14 cellular contexts compared by ENCODE assay signal in genomic region chr15:25673972-25674371, GRCh38.
DNase-seq lines count a peak whose midpoint lies in the region; FAIRE-seq and TF ChIP-seq lines count a peak whose summit lies in the region.
"Had no signal": no experiment of that assay in that cellular context is flagged by ENCODE, and none has a peak within 500 bp of the region (broad histone marks: within the 10 kb centered on the region; RNA-seq: fewer than 3 reads in every experiment).

No MANE protein-coding gene starts in this region.

- H3K36me3 ChIP-seq in H7 (replicated peaks; ENCODE audit: control insufficient read depth, insufficient read depth, low read length) (no peaks in the 10 kb centered on the region), H1 (ENCODE audit: control insufficient read depth in 2 of 4, insufficient read depth in 4 of 4, low read length in 3 of 4) (no peaks in the 10 kb centered on the region), sigmoid colon (peaks cover 0 to 10% (median under 1%) of the 10 kb centered on the region in 4 donors), tibial artery (peaks cover 3 to 17% (median 16%) of the 10 kb centered on the region in 3 donors), smooth muscle cell (ENCODE audit: low read depth) (no peaks in the 10 kb centered on the region), breast epithelium (no peaks in the 10 kb centered on the region)

- no peaks in the 10 kb centered on the region; the same call in 1 of the 2 replicates for H3K23me2 ChIP-seq in H1 (ENCODE audit: low read depth, low read length)

- TF ChIP-seq POLR2A in H1 (IDR thresholded peaks at IDR 0.05; ENCODE audit: control extremely low read depth in 1 of 2, low read depth in 2 of 2, low read length in 2 of 2) (no peak), sigmoid colon (IDR thresholded peaks at IDR 0.05) (no peak), breast epithelium (IDR thresholded peaks at IDR 0.05) (no peak)

- H2AK5ac ChIP-seq in H1 (ENCODE audit: low read depth, low read length): no peak overlapping the region

- H2BK15ac ChIP-seq in H1 (ENCODE audit: low read length): peak overlapping the region; percentile 83; the same call in 1 of the 2 replicates

- DNase-seq in H7: peak; percentile 16
- no peak for DNase-seq in H1 (ENCODE audit: low read depth in 1 of 2, low spot score in 2 of 2)
- DNase-seq in sigmoid colon: no peak
- DNase-seq in tibial artery: peak in 1 of 2 donors; percentile 63
- DNase-seq in smooth muscle cell (lab: John Stamatoyannopoulos, UW; ENCODE audit: unreplicated experiment): no peak
- no peak for DNase-seq in breast epithelium (ENCODE audit: low spot score in 2 of 2)
- DNase-seq in NCI-H2171 treated with DMSO at 0.1 percent for 48 hours (lab: John Stamatoyannopoulos, UW): no peak
- DNase-seq: AML-193; Caco-2; CD8-positive, alpha-beta memory T cell; GF-D8 had no signal

- H2AFZ ChIP-seq in H1 (ENCODE audit: low read length) (no peak overlapping the region), smooth muscle cell (ENCODE audit: low read depth) (no peak overlapping the region)

- H4K5ac ChIP-seq in H1 (ENCODE audit: insufficient read length, low read depth, low read length): no peak overlapping the region

- WGBS in H1 (ENCODE audit: extremely low coverage in 1 of 2, insufficient coverage in 1 of 2, insufficient read length in 1 of 2, insufficient replicate concordance in 2 of 2, low coverage in 1 of 2, low lambda C conversion rate in 2 of 2, missing lambda C conversion rate in 1 of 2), 2 experiments: 90% methylated on average over 8 of the region's 8 CpGs; no CpG with 5 or more reads in 1 of the 2 experiments
- 86 to 92% methylated on average over 8 of the region's 8 CpGs for WGBS in sigmoid colon, 2 donors
- WGBS in smooth muscle cell (ENCODE audit: low lambda C conversion rate): 97% methylated on average over 8 of the region's 8 CpGs

- TF ChIP-seq CTCF in H1 (IDR thresholded peaks at IDR 0.05; ENCODE audit: control extremely low read depth in 1 of 3, insufficient read depth in 1 of 3, low read depth in 1 of 3, low read length in 3 of 3): no peak
- no peak for TF ChIP-seq CTCF in sigmoid colon (IDR thresholded peaks at IDR 0.05)
- TF ChIP-seq CTCF in tibial artery (IDR thresholded peaks at IDR 0.05): no peak
- no peak for TF ChIP-seq CTCF in smooth muscle cell (IDR thresholded peaks at IDR 0.05; ENCODE audit: borderline replicate concordance, insufficient read depth, poor library complexity, severe bottlenecking)
- no peak for TF ChIP-seq CTCF in breast epithelium (IDR thresholded peaks at IDR 0.05)

- H2BK12ac ChIP-seq in H1 (ENCODE audit: low read depth, low read length): peak overlapping the region; percentile 44; the same call in 1 of the 2 replicates

- H3K4me3 ChIP-seq in H7 (ENCODE audit: insufficient read depth, low read depth, low read length) (no peak overlapping the region), H1 (ENCODE audit: extremely low read depth in 1 of 4, insufficient read depth in 2 of 4, low read depth in 3 of 4, low read length in 4 of 4) (no peak overlapping the region), sigmoid colon (no peak overlapping the region), tibial artery (no peak overlapping the region), smooth muscle cell (no peak overlapping the region), breast epithelium (no peak overlapping the region)
- H3K4me3 ChIP-seq: BLaER1 had no signal

- peak overlapping the region; percentile 75; the same call in 1 of the 2 replicates for H2BK5ac ChIP-seq in H1 (ENCODE audit: low read depth, low read length)

- H2BK20ac ChIP-seq in H1 (ENCODE audit: low read length): no peak overlapping the region

- H3K4me1 ChIP-seq in H1 (replicated peaks in 1 of 4; ENCODE audit: control insufficient read depth in 3 of 4, insufficient read depth in 4 of 4, low read length in 3 of 4): peaks cover 8 to 28% (median 17%) of the 10 kb centered on the region in 4 experiments
- peaks cover 0 to 49% (median 39%) of the 10 kb centered on the region in 4 donors for H3K4me1 ChIP-seq in sigmoid colon
- peaks cover 0 to 87% (median 56%) of the 10 kb centered on the region in 4 donors for H3K4me1 ChIP-seq in tibial artery
- peaks cover 23% of the 10 kb centered on the region for H3K4me1 ChIP-seq in smooth muscle cell (ENCODE audit: low read depth)
- H3K4me1 ChIP-seq in breast epithelium: peaks cover 2 to 5% of the 10 kb centered on the region in 2 donors

- H3K4me2 ChIP-seq in H1 (ENCODE audit: insufficient read depth in 1 of 2, low read depth in 2 of 2, low read length in 2 of 2) (no peak overlapping the region), smooth muscle cell (no peak overlapping the region)
- H3K4me2 ChIP-seq: BLaER1 had no signal

- H3K79me2 ChIP-seq in H1 (ENCODE audit: control insufficient read depth in 1 of 2, insufficient read depth in 2 of 2, low read length in 2 of 2) (no peaks in the 10 kb centered on the region), smooth muscle cell (ENCODE audit: low read depth) (no peaks in the 10 kb centered on the region)

- no peak overlapping the region for H3K23ac ChIP-seq in H1 (ENCODE audit: insufficient read length)

- no peak overlapping the region for H2BK120ac ChIP-seq in H1 (replicated peaks; ENCODE audit: low read depth, low read length)

- CTCF ChIA-PET in H1 (lab: Charles Lee; ENCODE audit: partially characterized antibody): interaction anchor here (0.6 to 4.4 kb wide), 5 partner anchors 10 to 166 kb away, joined by 3 to 23 read pairs (median 5); no protein-coding TSS in a partner anchor

- no peaks in the 10 kb centered on the region for H3K79me1 ChIP-seq in H1 (ENCODE audit: low read depth, low read length)

- TF ChIP-seq RAD21 in H1 (IDR thresholded peaks at IDR 0.05 in 1 of 2, conservative IDR thresholded peaks at IDR 0.05 in 1 of 2; ENCODE audit: low read depth in 2 of 2, low read length in 2 of 2): no peak

- no peak overlapping the region for H3K14ac ChIP-seq in H1 (ENCODE audit: insufficient read length)

- no peak overlapping the region for H3K18ac ChIP-seq in H1 (ENCODE audit: extremely low read depth, low read length)

- no peak for TF ChIP-seq EP300 in H1 (IDR thresholded peaks at IDR 0.05; ENCODE audit: borderline replicate concordance in 1 of 2, low read depth in 2 of 2, low read length in 2 of 2)
- TF ChIP-seq EP300 in sigmoid colon (IDR thresholded peaks at IDR 0.05): no peak

- peaks cover 18% of the 10 kb centered on the region for H3F3A ChIP-seq in smooth muscle cell (ENCODE audit: low read depth)

- no peak overlapping the region for H3K27ac ChIP-seq in H1 (ENCODE audit: low read depth, low read length)
- H3K27ac ChIP-seq in sigmoid colon: peak overlapping the region; percentile 48 to 90 (median 72)
- H3K27ac ChIP-seq in tibial artery: peak overlapping the region; percentile 78 to 81
- H3K27ac ChIP-seq in smooth muscle cell (ENCODE audit: low read depth): no peak overlapping the region
- H3K27ac ChIP-seq in breast epithelium: no peak overlapping the region
- H3K27ac ChIP-seq: 22Rv1, BLaER1 had no signal

- intact Hi-C loops in sigmoid colon (cut with DNase I): loop anchor here (5.0 to 10.0 kb wide), 2 partner anchors 191 to 237 kb away; partner anchors contain the start of genes ATP10A and UBE3A
- intact Hi-C loops in tibial artery (cut with DNase I; ENCODE audit: low total_unique reads): loop anchor here (10.0 kb wide), 1 partner anchor 169 kb away; no protein-coding TSS in a partner anchor
- intact Hi-C loops in breast epithelium (cut with DNase I; ENCODE audit: low total_unique reads): no loop called here

- H3K9ac ChIP-seq in H1 (replicated peaks in 1 of 4; ENCODE audit: extremely low read depth in 1 of 4, low read depth in 3 of 4, low read length in 3 of 4) (no peak overlapping the region), smooth muscle cell (ENCODE audit: low read depth) (no peak overlapping the region)
- H3K9ac ChIP-seq: BLaER1 had no signal

- H3K56ac ChIP-seq in H1 (replicated peaks; ENCODE audit: insufficient read length, low read depth, low read length): no peak overlapping the region

- no peak overlapping the region for H3K4ac ChIP-seq in H1 (replicated peaks; ENCODE audit: insufficient read length, low read depth, low read length)

- no peak overlapping the region for H4K91ac ChIP-seq in H1 (replicated peaks; ENCODE audit: insufficient read length, low read length)

- POLR2A ChIA-PET in H1 (lab: Charles Lee; ENCODE audit: partially characterized antibody): no interaction called here

- H4K8ac ChIP-seq in H1 (ENCODE audit: extremely low read depth, insufficient read depth, low read length): no peak overlapping the region

- H3K27me3 ChIP-seq in H7 (ENCODE audit: control insufficient read depth, insufficient read depth, low read length) (no peaks in the 10 kb centered on the region), H1 (replicated peaks in 1 of 4; ENCODE audit: control insufficient read depth in 3 of 4, extremely low read depth in 1 of 4, insufficient read depth in 3 of 4, low read length in 3 of 4) (no peaks in the 10 kb centered on the region), sigmoid colon (no peaks in the 10 kb centered on the region), tibial artery (no peaks in the 10 kb centered on the region), smooth muscle cell (ENCODE audit: low read depth) (no peaks in the 10 kb centered on the region), breast epithelium (no peaks in the 10 kb centered on the region)
- H3K27me3 ChIP-seq: BLaER1 had no signal

- FAIRE-seq in H1 (lab: Jason Lieb, UNC): no peak
- FAIRE-seq: GM19239 had no signal

- H4K20me1 ChIP-seq in H1 (replicated peaks in 1 of 2; ENCODE audit: control insufficient read depth in 1 of 2, insufficient read depth in 2 of 2, low read length in 2 of 2) (no peaks in the 10 kb centered on the region), smooth muscle cell (ENCODE audit: low read depth) (no peaks in the 10 kb centered on the region)
- H4K20me1 ChIP-seq: BLaER1 had no signal

- no peaks in the 10 kb centered on the region for H3K9me3 ChIP-seq in H1 (ENCODE audit: insufficient read depth in 2 of 2, low read depth in 1 of 2, low read length in 1 of 2)
- no peaks in the 10 kb centered on the region for H3K9me3 ChIP-seq in sigmoid colon
- H3K9me3 ChIP-seq in tibial artery: no peaks in the 10 kb centered on the region
- no peaks in the 10 kb centered on the region for H3K9me3 ChIP-seq in smooth muscle cell (replicated peaks; ENCODE audit: low read depth)
- no peaks in the 10 kb centered on the region for H3K9me3 ChIP-seq in breast epithelium
- H3K9me3 ChIP-seq: BLaER1, Caco-2 had no signal

TF ChIP-seq in H1, 55 proteins besides CTCF, POLR2A, EP300 and RAD21 (continues in another document):
- TF ChIP-seq TEAD4 (IDR thresholded peaks at IDR 0.05; ENCODE audit: low read depth, low read length) (no peak), GTF2F1 (IDR thresholded peaks at IDR 0.05; ENCODE audit: borderline replicate concordance, low read depth, low read length) (no peak), ZNF274 (IDR thresholded peaks at IDR 0.05; ENCODE audit: borderline replicate concordance, extremely low read depth, low read length) (no peak), RNF2 (IDR thresholded peaks at IDR 0.05; ENCODE audit: borderline replicate concordance, low read depth, low read length, missing control alignments, poor library complexity, severe bottlenecking) (no peak), SRF (IDR thresholded peaks at IDR 0.05; ENCODE audit: low read depth, low read length) (no peak), NANOG (IDR thresholded peaks at IDR 0.05; ENCODE audit: insufficient read depth, low read depth, low read length, poor library complexity, severe bottlenecking) (no peak), SUZ12 (IDR thresholded peaks at IDR 0.05; ENCODE audit: low read length) (no peak)

Comparison
In these comparisons a context has a peak if more than half of its experiments do, and no peak if none do; other contexts are left out.
1. H3K27ac ChIP-seq: peak in sigmoid colon (4 of 4) and tibial artery (2 of 2); none in H1 (single experiment), smooth muscle cell (single experiment) and breast epithelium (0 of 2).